ENCODE assay signal across 12 cellular contexts in genomic region chr5:43425965-43426364, GRCh38. TPM values are rescaled to one million over a fixed set of nuclear protein-coding genes. Genes with fewer than 3 reads are reported as not detected.
A peak's percentile ranks its signal among the peaks of the same experiment; 100 is the strongest.
DNase-seq lines count a peak whose midpoint lies in the region; ATAC-seq, FAIRE-seq and TF ChIP-seq lines count a peak whose summit lies in the region.
"Had no signal": no experiment of that assay in that cellular context is flagged by ENCODE, and none has a peak within 500 bp of the region (broad histone marks: within the 10 kb centered on the region; RNA-seq: fewer than 3 reads in every experiment).

No MANE protein-coding gene starts in this region.

- BruUV-seq in IMR-90 (replicated peaks; lab: Mats Ljungman, UMichigan), result no TSS peak
- BruUV-seq in HepG2 (replicated peaks; lab: Mats Ljungman, UMichigan), result no TSS peak

- intact Hi-C loops in IMR-90 (cut with micrococcal nuclease) (no loop called here), breast epithelium (cut with DNase I; ENCODE audit: low total_unique reads) (no loop called here), HepG2 (cut with micrococcal nuclease; ENCODE audit: unreplicated experiment) (no loop called here)

- no peak overlapping the region for H2AK9ac ChIP-seq in IMR-90 (replicated peaks; ENCODE audit: low read depth, low read length, poor library complexity)

- H3K27me3 ChIP-seq in IMR-90 (ENCODE audit: control insufficient read depth, insufficient read depth, low read length) (no peaks in the 10 kb centered on the region), breast epithelium (no peaks in the 10 kb centered on the region), HepG2 (ENCODE audit: control insufficient read depth in 1 of 2, insufficient read depth in 2 of 2, low read length in 2 of 2) (no peaks in the 10 kb centered on the region)
- H3K27me3 ChIP-seq: BLaER1 treated with 17β-estradiol and CSF1 and Interleukin-3, amounts not matched to agents 10 nM and 100 nM; sigmoid colon had no signal

- no peak for TF ChIP-seq POLR2A in IMR-90 (IDR thresholded peaks at IDR 0.05; ENCODE audit: low read depth, low read length)
- no peak for TF ChIP-seq POLR2A in breast epithelium (IDR thresholded peaks at IDR 0.05)
- no peak for TF ChIP-seq POLR2A in HepG2 (IDR thresholded peaks at IDR 0.05; ENCODE audit: insufficient read depth in 1 of 2, low read depth in 2 of 2, low read length in 2 of 2)

- H2BK15ac ChIP-seq in IMR-90 (ENCODE audit: low read depth, low read length), result peak overlapping the region; percentile 3; the same call in 1 of the 3 replicates

- no peak overlapping the region for H3K56ac ChIP-seq in IMR-90 (ENCODE audit: extremely low read depth, insufficient read depth, low read length)

- no peak for FAIRE-seq in HepG2 (lab: Jason Lieb, UNC)

- no peak overlapping the region for H3K14ac ChIP-seq in IMR-90 (replicated peaks; ENCODE audit: low read depth, low read length)

- H3K9me3 ChIP-seq in IMR-90 (ENCODE audit: control insufficient read depth, insufficient read depth, low read length) (no peaks in the 10 kb centered on the region), breast epithelium (no peaks in the 10 kb centered on the region), HepG2 (ENCODE audit: low read length) (no peaks in the 10 kb centered on the region)
- H3K9me3 ChIP-seq: sigmoid colon had no signal

- DNase-seq in AG08396 (ENCODE audit: low spot score) (peak; percentile 62), IMR-90 (peak; percentile 80), breast epithelium (ENCODE audit: low spot score in 2 of 2) (no peak), HepG2 (ENCODE audit: low spot score) (no peak), NCI-H1436 treated with DMSO at 0.1 percent for 48 hours (lab: John Stamatoyannopoulos, UW) (no peak), NCI-H128 (lab: John Stamatoyannopoulos, UW; ENCODE audit: unreplicated experiment) (no peak), ecto neural progenitor cell (ENCODE audit: low spot score) (no peak), NCI-H146 treated with DMSO at 0.1 percent for 48 hours (lab: John Stamatoyannopoulos, UW; ENCODE audit: unreplicated experiment) (no peak)
- DNase-seq: cortex of kidney, SHP77 treated with DMSO at 0.1 percent for 48 hours, sigmoid colon had no signal

- H4K91ac ChIP-seq in IMR-90 (ENCODE audit: insufficient read depth, low read depth, low read length), result no peak overlapping the region

- H3K79me2 ChIP-seq in HepG2 (ENCODE audit: insufficient read depth, low read length), result no peaks in the 10 kb centered on the region

- in situ Hi-C loops in IMR-90 (cut with MboI; ENCODE audit: low sequenced_read_pairs), result no loop called here
- in situ Hi-C loops in HepG2 (cut with HindIII; ENCODE audit: extremely low pct_ligation_motif_present, low pct_unique_long_range_greater_than_20kb), result no loop called here

- peak overlapping the region; percentile 9 for H2BK5ac ChIP-seq in IMR-90 (ENCODE audit: low read depth, low read length, poor library complexity, severe bottlenecking)

- no peaks in the 10 kb centered on the region for H3K36me3 ChIP-seq in IMR-90 (ENCODE audit: control insufficient read depth, insufficient read depth, low read length)
- no peaks in the 10 kb centered on the region for H3K36me3 ChIP-seq in breast epithelium
- H3K36me3 ChIP-seq in HepG2 (replicated peaks in 1 of 2; ENCODE audit: control insufficient read depth in 1 of 2, insufficient read depth in 2 of 2, low read length in 2 of 2), result no peaks in the 10 kb centered on the region
- H3K36me3 ChIP-seq: BLaER1 treated with 17β-estradiol and CSF1 and Interleukin-3, amounts not matched to agents 10 nM and 100 nM; sigmoid colon had no signal

- H3K9me1 ChIP-seq in IMR-90 (ENCODE audit: insufficient read depth, low read length), result peaks cover 9% of the 10 kb centered on the region

- H3K4me2 ChIP-seq in IMR-90 (ENCODE audit: low read depth, low read length) (no peak overlapping the region), HepG2 (ENCODE audit: low read depth, low read length) (no peak overlapping the region)
- H3K4me2 ChIP-seq: BLaER1 treated with 17β-estradiol and CSF1 and Interleukin-3, amounts not matched to agents 10 nM and 100 nM had no signal

- H4K8ac ChIP-seq in IMR-90 (ENCODE audit: low read depth in 2 of 2, low read length in 2 of 2), result no peak overlapping the region

- peaks cover 4% of the 10 kb centered on the region; the same call in 1 of the 2 replicates for H4K20me1 ChIP-seq in IMR-90 (ENCODE audit: insufficient read depth, low read length)
- H4K20me1 ChIP-seq in HepG2 (ENCODE audit: insufficient read depth, low read length), result no peaks in the 10 kb centered on the region
- H4K20me1 ChIP-seq: BLaER1 treated with 17β-estradiol and CSF1 and Interleukin-3, amounts not matched to agents 10 nM and 100 nM had no signal

- 0 out of 2 replicates have a peak overlapping the region, but pooled peaks have one; percentile 7 for H3K23ac ChIP-seq in IMR-90 (ENCODE audit: low read depth, low read length)

- no peak for TF ChIP-seq CTCF in IMR-90 (conservative IDR thresholded peaks at IDR 0.05; ENCODE audit: low read depth, low read length)
- no peak for TF ChIP-seq CTCF in breast epithelium (IDR thresholded peaks at IDR 0.05)
- TF ChIP-seq CTCF in HepG2 (CRISPR knock-in tag; IDR thresholded peaks at IDR 0.05), result no peak

- H2BK120ac ChIP-seq in IMR-90 (ENCODE audit: low read depth, low read length), result peak overlapping the region; percentile 68

- no peak for TF ChIP-seq RAD21 in IMR-90 (IDR thresholded peaks at IDR 0.05; ENCODE audit: low read length)
- no peak for TF ChIP-seq RAD21 in HepG2 (CRISPR knock-in tag; IDR thresholded peaks at IDR 0.05)

- H3K18ac ChIP-seq in IMR-90 (ENCODE audit: low read depth, low read length), result no peak overlapping the region

- dilution Hi-C loops in IMR-90 (cut with HindIII; ENCODE audit: low sequenced_read_pairs, unreplicated experiment), result no loop called here

- H4K5ac ChIP-seq in IMR-90 (ENCODE audit: low read depth, low read length), result no peak overlapping the region

- H3K4me3 ChIP-seq in IMR-90 (ENCODE audit: insufficient read depth, low read depth, low read length) (no peak overlapping the region), breast epithelium (no peak overlapping the region), HepG2 (replicated peaks in 1 of 3; ENCODE audit: insufficient read depth in 1 of 3, low read depth in 2 of 3, low read length in 3 of 3) (no peak overlapping the region)
- H3K4me3 ChIP-seq: BLaER1 treated with 17β-estradiol and CSF1 and Interleukin-3, amounts not matched to agents 10 nM and 100 nM; sigmoid colon had no signal

- H2BK20ac ChIP-seq in IMR-90 (ENCODE audit: low read depth, low read length), result peak overlapping the region; percentile 50

- CTCF ChIA-PET in IMR-90 (lab: Yijun Ruan, JAX), result interaction anchor here (1.0 to 1.2 kb wide), 2 partner anchors 36 to 58 kb away, joined by 6 to 10 read pairs; partner anchors contain the start of gene TMEM267
- CTCF ChIA-PET in HepG2 (lab: Yijun Ruan, JAX; ENCODE audit: low intra/inter-chr PET ratio, low total read pairs), result no interaction called here

- no peaks in the 10 kb centered on the region for H3K79me1 ChIP-seq in IMR-90 (ENCODE audit: low read depth in 1 of 2, low read length in 2 of 2)

- WGBS in IMR-90 (ENCODE audit: extremely low coverage in 2 of 2, insufficient read length in 1 of 2), 2 experiments, result no CpG with 5 or more reads among the region's 2 CpGs
- 47% methylated on average over 2 of the region's 2 CpGs for WGBS in HepG2 (ENCODE audit: low lambda C conversion rate)

- POLR2A ChIA-PET in IMR-90 (lab: Charles Lee; ENCODE audit: unreplicated experiment) (no interaction called here), HepG2 (lab: Yijun Ruan, JAX) (interaction anchor here (0.9 to 2.6 kb wide), 2 partner anchors 23 to 58 kb away, joined by 3 to 12 read pairs; partner anchors contain the start of gene TMEM267)

- no peak overlapping the region for H3K9ac ChIP-seq in IMR-90 (ENCODE audit: low read depth, low read length)
- no peak overlapping the region for H3K9ac ChIP-seq in HepG2 (ENCODE audit: insufficient read depth, low read depth, low read length)
- H3K9ac ChIP-seq: BLaER1 treated with 17β-estradiol and CSF1 and Interleukin-3, amounts not matched to agents 10 nM and 100 nM had no signal

- TF ChIP-seq EP300 in HepG2 (IDR thresholded peaks at IDR 0.05; ENCODE audit: low read depth in 2 of 2, low read length in 2 of 2) (no peak), HepG2 (CRISPR knock-in tag; IDR thresholded peaks at IDR 0.05; ENCODE audit: borderline replicate concordance) (no peak)

- H2AK5ac ChIP-seq in IMR-90 (ENCODE audit: low read depth, low read length), result 0 out of 2 replicates have a peak overlapping the region, but pooled peaks have one; percentile 3

- H3K4me1 ChIP-seq in IMR-90 (ENCODE audit: control insufficient read depth, insufficient read depth, low read length) (peaks cover 3% of the 10 kb centered on the region), breast epithelium (no peaks in the 10 kb centered on the region), HepG2 (ENCODE audit: insufficient read depth, low read length) (peaks cover 63% of the 10 kb centered on the region)

- H3K27ac ChIP-seq in IMR-90 (ENCODE audit: insufficient read depth, low read length) (no peak overlapping the region), breast epithelium (peak overlapping the region; percentile 49 to 78), HepG2 (ENCODE audit: extremely low read length, insufficient read depth, low read length) (no peak overlapping the region)
- H3K27ac ChIP-seq: BLaER1 treated with 17β-estradiol and CSF1 and Interleukin-3, amounts not matched to agents 10 nM and 100 nM had no signal

- ATAC-seq in IMR-90 (ENCODE audit: low read depth), result peak; percentile 90
- ATAC-seq in HepG2, result no peak; the same call in 2 of the 3 replicates

- no peak overlapping the region for H3K4ac ChIP-seq in IMR-90 (ENCODE audit: low read depth, low read length)

- H2AFZ ChIP-seq in IMR-90 (replicated peaks; ENCODE audit: low read length, poor library complexity) (no peak overlapping the region), HepG2 (ENCODE audit: low read length) (no peak overlapping the region)

RNA-seq across cellular contexts. Expression of gene CCL28, which starts 13.8 kb away (rescaled TPM):
- total RNA-seq in IMR-90 (2012; rRNA removed) (under 0.01 TPM in 2 replicates), breast epithelium (100 to 1,000 TPM in 1 of 3 donors, 10 to 100 TPM in 1, 1 to 10 TPM in 1; 4.0 to 192 (median 53.4) TPM), HepG2 (2016; rRNA removed; fragmentation: Illumina TruSeq; extraction: Trizol) (not detected in 2 replicates)
- polyA plus RNA-seq in IMR-90 (2012; rRNA removed) (0.02 TPM in 1 of 2 replicates, not detected in the other), HepG2 (2011; rRNA removed) (0.03 and 0.08 TPM in 2 replicates)
- polyA plus RNA-seq in IMR-90 (2012; cell fraction: cytosol; rRNA removed), result 0.02 TPM in 2 replicates
- polyA plus RNA-seq in IMR-90 (2012; cell fraction: nucleus; rRNA removed; ENCODE audit: low replicate concordance), result 0.10 TPM in 1 of 2 replicates, not detected in the other
- not detected in 2 replicates for total RNA-seq in HepG2 (2016; cell fraction: cytosol; rRNA removed; fragmentation: Illumina TruSeq; extraction: Trizol; ENCODE audit: low read depth)
- not detected in 2 replicates for total RNA-seq in HepG2 (2016; cell fraction: insoluble cytoplasmic fraction; rRNA removed; fragmentation: Illumina TruSeq; extraction: Trizol)
- 0.07 TPM in 1 of 2 replicates, not detected in the other for total RNA-seq in HepG2 (2016; cell fraction: membrane; rRNA removed; fragmentation: Illumina TruSeq; extraction: Trizol)
- total RNA-seq in HepG2 (2016; cell fraction: nucleus; rRNA removed; fragmentation: Illumina TruSeq; extraction: Trizol), result not detected in 2 replicates
- polyA plus RNA-seq in HepG2 (2011; cell fraction: cytosol; rRNA removed), result 0.03 TPM in 1 of 2 replicates, not detected in the other
- not detected in 2 replicates for polyA plus RNA-seq in HepG2 (2011; cell fraction: nucleus; rRNA removed)
- not detected in 2 replicates for polyA plus RNA-seq in HepG2 (2012)
- polyA plus RNA-seq in HepG2 (2016; cell fraction: cytosol; fragmentation: Illumina TruSeq; extraction: Trizol; ENCODE audit: low read depth), result not detected in 2 replicates
- polyA plus RNA-seq in HepG2 (2016; cell fraction: insoluble cytoplasmic fraction; fragmentation: Illumina TruSeq; extraction: Trizol; ENCODE audit: low read depth), result not detected in 2 replicates
- not detected in 2 replicates for polyA plus RNA-seq in HepG2 (2016; cell fraction: membrane; fragmentation: Illumina TruSeq; extraction: Trizol; ENCODE audit: low read depth)
- polyA plus RNA-seq in HepG2 (2016; cell fraction: nucleus; fragmentation: Illumina TruSeq; extraction: Trizol; ENCODE audit: insufficient read depth, low read depth), result not detected in 2 replicates
- 0.30 TPM in 1 of 2 replicates, not detected in the other for polyA minus RNA-seq in HepG2 (2011; rRNA and poly(A)+ RNA removed; ENCODE audit: low replicate concordance)
- polyA minus RNA-seq in HepG2 (2011; cell fraction: cytosol; rRNA and poly(A)+ RNA removed), result not detected in 2 replicates
- not detected in 2 replicates for polyA minus RNA-seq in HepG2 (2011; cell fraction: nucleus; rRNA and poly(A)+ RNA removed)

RNA-seq across cellular contexts. Expression of gene TMEM267, which starts 57.7 kb away (rescaled TPM):
- 12.0 and 17.5 TPM in 2 replicates for total RNA-seq in IMR-90 (2012; rRNA removed)
- polyA plus RNA-seq in IMR-90 (2012; rRNA removed), result 6.6 and 9.2 TPM in 2 replicates
- 0.62 and 1.8 TPM in 2 replicates for polyA plus RNA-seq in IMR-90 (2012; cell fraction: cytosol; rRNA removed)
- 1.2 and 12.8 TPM in 2 replicates for polyA plus RNA-seq in IMR-90 (2012; cell fraction: nucleus; rRNA removed; ENCODE audit: low replicate concordance)
- 10 to 100 TPM; 11.7 to 21.7 (median 16.1) TPM for total RNA-seq in breast epithelium
- 11.2 and 12.6 TPM in 2 replicates for total RNA-seq in HepG2 (2016; rRNA removed; fragmentation: Illumina TruSeq; extraction: Trizol)
- 3.3 and 3.4 TPM in 2 replicates for total RNA-seq in HepG2 (2016; cell fraction: cytosol; rRNA removed; fragmentation: Illumina TruSeq; extraction: Trizol; ENCODE audit: low read depth)
- 11.4 and 14.9 TPM in 2 replicates for total RNA-seq in HepG2 (2016; cell fraction: insoluble cytoplasmic fraction; rRNA removed; fragmentation: Illumina TruSeq; extraction: Trizol)
- 6.3 and 7.8 TPM in 2 replicates for total RNA-seq in HepG2 (2016; cell fraction: membrane; rRNA removed; fragmentation: Illumina TruSeq; extraction: Trizol)
- 9.4 and 13.9 TPM in 2 replicates for total RNA-seq in HepG2 (2016; cell fraction: nucleus; rRNA removed; fragmentation: Illumina TruSeq; extraction: Trizol)
- 8.0 and 8.9 TPM in 2 replicates for polyA plus RNA-seq in HepG2 (2011; rRNA removed)
- 1.8 and 4.4 TPM in 2 replicates for polyA plus RNA-seq in HepG2 (2011; cell fraction: cytosol; rRNA removed)
- polyA plus RNA-seq in HepG2 (2011; cell fraction: nucleus; rRNA removed), result 5.2 and 6.3 TPM in 2 replicates
- 7.4 and 8.6 TPM in 2 replicates for polyA plus RNA-seq in HepG2 (2012)
- polyA plus RNA-seq in HepG2 (2016; cell fraction: cytosol; fragmentation: Illumina TruSeq; extraction: Trizol; ENCODE audit: low read depth), result 0.42 and 0.80 TPM in 2 replicates
- polyA plus RNA-seq in HepG2 (2016; cell fraction: insoluble cytoplasmic fraction; fragmentation: Illumina TruSeq; extraction: Trizol; ENCODE audit: low read depth), result 8.8 and 10.2 TPM in 2 replicates
- polyA plus RNA-seq in HepG2 (2016; cell fraction: membrane; fragmentation: Illumina TruSeq; extraction: Trizol; ENCODE audit: low read depth), result 2.3 and 2.7 TPM in 2 replicates
- 17.0 and 17.2 TPM in 2 replicates for polyA plus RNA-seq in HepG2 (2016; cell fraction: nucleus; fragmentation: Illumina TruSeq; extraction: Trizol; ENCODE audit: insufficient read depth, low read depth)
- polyA minus RNA-seq in HepG2 (2011; rRNA and poly(A)+ RNA removed; ENCODE audit: low replicate concordance), result 8.2 and 22.2 TPM in 2 replicates
- polyA minus RNA-seq in HepG2 (2011; cell fraction: cytosol; rRNA and poly(A)+ RNA removed), result 6.6 and 7.4 TPM in 2 replicates
- 5.3 and 8.7 TPM in 2 replicates for polyA minus RNA-seq in HepG2 (2011; cell fraction: nucleus; rRNA and poly(A)+ RNA removed)

Comparison
In these comparisons a context has a peak if more than half of its experiments do, and no peak if none do; other contexts are left out.
1. DNase-seq: peak in AG08396 (single experiment) and IMR-90 (single experiment); none in breast epithelium (0 of 2), HepG2 (single experiment), NCI-H1436 treated with DMSO at 0.1 percent for 48 hours (single experiment), NCI-H128 (single experiment), ecto neural progenitor cell (single experiment) and NCI-H146 treated with DMSO at 0.1 percent for 48 hours (single experiment).
2. H3K27ac ChIP-seq: peak in breast epithelium (2 of 2); none in IMR-90 (single experiment) and HepG2 (single experiment).